Comparison of ENCODE assay signal across 1 cellular context in genomic region chr22:31055322-31056159, GRCh38.
TF ChIP-seq lines count a peak whose summit lies in the region.

No MANE protein-coding gene starts in this region.

TF ChIP-seq in HepG2, 621 proteins besides CTCF, POLR2A, EP300 and RAD21 (continued from another document and continues in another):
- TF ChIP-seq ZNF747 (CRISPR knock-in tag; IDR thresholded peaks at IDR 0.05; ENCODE audit: borderline replicate concordance): peak; percentile 92; the same call in 1 of the 2 replicates
- TF ChIP-seq U2AF1 (optimal IDR thresholded peaks at IDR 0.05; ENCODE audit: low read depth, low read length): no peak
- peak; percentile 100 for TF ChIP-seq FOXO1 (CRISPR knock-in tag; IDR thresholded peaks at IDR 0.05)
- TF ChIP-seq ZNF878 (CRISPR knock-in tag; IDR thresholded peaks at IDR 0.05): peak; percentile 63; the same call in 1 of the 2 replicates
- no peak for TF ChIP-seq ZNF570 (CRISPR knock-in tag; IDR thresholded peaks at IDR 0.05; ENCODE audit: borderline replicate concordance)
- peak; percentile 68; the same call in 1 of the 2 replicates for TF ChIP-seq RERE (CRISPR knock-in tag; IDR thresholded peaks at IDR 0.05; ENCODE audit: low read depth)
- no peak for TF ChIP-seq RFX1 (IDR thresholded peaks at IDR 0.05)
- no peak for TF ChIP-seq ZNF557 (CRISPR knock-in tag; IDR thresholded peaks at IDR 0.05)
- no peak for TF ChIP-seq AGO1 (IDR thresholded peaks at IDR 0.05; ENCODE audit: low read depth, low read length, poor library complexity, severe bottlenecking)
- peak; percentile 74; the same call in 1 of the 2 replicates for TF ChIP-seq NCOR1 (IDR thresholded peaks at IDR 0.05; ENCODE audit: borderline replicate concordance, low read length)
- TF ChIP-seq ZNF354B (CRISPR knock-in tag; IDR thresholded peaks at IDR 0.05): no peak
- peak; percentile 89 for TF ChIP-seq POGK (CRISPR knock-in tag; conservative IDR thresholded peaks at IDR 0.05)
- no peak for TF ChIP-seq ZNF773 (CRISPR knock-in tag; IDR thresholded peaks at IDR 0.05; ENCODE audit: borderline replicate concordance)
- TF ChIP-seq SMARCE1 (IDR thresholded peaks at IDR 0.05; ENCODE audit: borderline replicate concordance): no peak
- peak; percentile 89 for TF ChIP-seq PTBP1 (IDR thresholded peaks at IDR 0.05; ENCODE audit: low read depth, low read length, poor library complexity, severe bottlenecking)
- peak; percentile 86 for TF ChIP-seq SPEN (CRISPR knock-in tag; IDR thresholded peaks at IDR 0.05; ENCODE audit: low read depth)
- TF ChIP-seq, protein P1, sequence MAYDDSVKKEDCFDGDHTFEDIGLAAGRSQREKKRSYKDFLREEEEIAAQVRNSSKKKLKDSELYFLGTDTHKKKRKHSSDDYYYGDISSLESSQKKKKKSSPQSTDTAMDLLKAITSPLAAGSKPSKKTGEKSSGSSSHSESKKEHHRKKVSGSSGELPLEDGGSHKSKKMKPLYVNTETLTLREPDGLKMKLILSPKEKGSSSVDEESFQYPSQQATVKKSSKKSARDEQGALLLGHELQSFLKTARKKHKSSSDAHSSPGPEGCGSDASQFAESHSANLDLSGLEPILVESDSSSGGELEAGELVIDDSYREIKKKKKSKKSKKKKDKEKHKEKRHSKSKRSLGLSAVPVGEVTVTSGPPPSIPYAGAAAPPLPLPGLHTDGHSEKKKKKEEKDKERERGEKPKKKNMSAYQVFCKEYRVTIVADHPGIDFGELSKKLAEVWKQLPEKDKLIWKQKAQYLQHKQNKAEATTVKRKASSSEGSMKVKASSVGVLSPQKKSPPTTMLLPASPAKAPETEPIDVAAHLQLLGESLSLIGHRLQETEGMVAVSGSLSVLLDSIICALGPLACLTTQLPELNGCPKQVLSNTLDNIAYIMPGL (CRISPR knock-in tag; IDR thresholded peaks at IDR 0.05; ENCODE audit: borderline replicate concordance in 1 of 2, low read depth in 1 of 2): peak in 1 of 2 experiments; percentile 77; a peak in 1 of 4 replicates
- peak; percentile 84 for TF ChIP-seq MYPOP (CRISPR knock-in tag; IDR thresholded peaks at IDR 0.05)
- no peak for TF ChIP-seq ZNF235 (CRISPR knock-in tag; IDR thresholded peaks at IDR 0.05; ENCODE audit: borderline replicate concordance)
- TF ChIP-seq CENPT (CRISPR knock-in tag; IDR thresholded peaks at IDR 0.05; ENCODE audit: low read depth): no peak
- peak; percentile 71 for TF ChIP-seq ZNF205 (CRISPR knock-in tag; IDR thresholded peaks at IDR 0.05)
- peak; percentile 84; the same call in 1 of the 2 replicates for TF ChIP-seq TGIF2 (CRISPR knock-in tag; IDR thresholded peaks at IDR 0.05)
- no peak for TF ChIP-seq PAWR (CRISPR knock-in tag; IDR thresholded peaks at IDR 0.05; ENCODE audit: borderline replicate concordance)
- peak; percentile 78; the same call in 1 of the 2 replicates for TF ChIP-seq RFXAP (CRISPR knock-in tag; IDR thresholded peaks at IDR 0.05; ENCODE audit: borderline replicate concordance)
- no peak for TF ChIP-seq POLR2AphosphoS2 (IDR thresholded peaks at IDR 0.05; ENCODE audit: low read depth, low read length)
- TF ChIP-seq, protein P2, sequence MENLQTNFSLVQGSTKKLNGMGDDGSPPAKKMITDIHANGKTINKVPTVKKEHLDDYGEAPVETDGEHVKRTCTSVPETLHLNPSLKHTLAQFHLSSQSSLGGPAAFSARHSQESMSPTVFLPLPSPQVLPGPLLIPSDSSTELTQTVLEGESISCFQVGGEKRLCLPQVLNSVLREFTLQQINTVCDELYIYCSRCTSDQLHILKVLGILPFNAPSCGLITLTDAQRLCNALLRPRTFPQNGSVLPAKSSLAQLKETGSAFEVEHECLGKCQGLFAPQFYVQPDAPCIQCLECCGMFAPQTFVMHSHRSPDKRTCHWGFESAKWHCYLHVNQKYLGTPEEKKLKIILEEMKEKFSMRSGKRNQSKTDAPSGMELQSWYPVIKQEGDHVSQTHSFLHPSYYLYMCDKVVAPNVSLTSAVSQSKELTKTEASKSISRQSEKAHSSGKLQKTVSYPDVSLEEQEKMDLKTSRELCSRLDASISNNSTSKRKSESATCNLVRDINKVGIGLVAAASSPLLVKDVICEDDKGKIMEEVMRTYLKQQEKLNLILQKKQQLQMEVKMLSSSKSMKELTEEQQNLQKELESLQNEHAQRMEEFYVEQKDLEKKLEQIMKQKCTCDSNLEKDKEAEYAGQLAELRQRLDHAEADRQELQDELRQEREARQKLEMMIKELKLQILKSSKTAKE (CRISPR knock-in tag; IDR thresholded peaks at IDR 0.05; ENCODE audit: borderline replicate concordance): peak; percentile 95
- TF ChIP-seq PHF8 (CRISPR knock-in tag; IDR thresholded peaks at IDR 0.05): peak; percentile 63
- TF ChIP-seq ZFY (CRISPR knock-in tag; IDR thresholded peaks at IDR 0.05): peak; percentile 88
- no peak; the same call in 1 of the 2 replicates for TF ChIP-seq ZNF501 (CRISPR knock-in tag; IDR thresholded peaks at IDR 0.05)
- TF ChIP-seq MATR3 (CRISPR knock-in tag; IDR thresholded peaks at IDR 0.05): no peak
- TF ChIP-seq POGZ (CRISPR knock-in tag; IDR thresholded peaks at IDR 0.05): peak; percentile 85
- no peak for TF ChIP-seq FOXM1 (CRISPR knock-in tag; IDR thresholded peaks at IDR 0.05)
- peak; percentile 87 for TF ChIP-seq MIXL1 (CRISPR knock-in tag; IDR thresholded peaks at IDR 0.05)
- peak; percentile 45; the same call in 1 of the 2 replicates for TF ChIP-seq GMEB1 (CRISPR knock-in tag; IDR thresholded peaks at IDR 0.05; ENCODE audit: borderline replicate concordance)
- peak; percentile 61 for TF ChIP-seq YY1 (IDR thresholded peaks at IDR 0.05; ENCODE audit: insufficient read depth, insufficient replicate concordance, low read depth, low read length)
- TF ChIP-seq RXRB (CRISPR knock-in tag; IDR thresholded peaks at IDR 0.05; ENCODE audit: borderline replicate concordance): peak; percentile 89
- TF ChIP-seq ATF3 (CRISPR knock-in tag; IDR thresholded peaks at IDR 0.05): peak; percentile 100
- no peak for TF ChIP-seq ZKSCAN5 (CRISPR knock-in tag; IDR thresholded peaks at IDR 0.05)
- TF ChIP-seq HNF1A (IDR thresholded peaks at IDR 0.05; ENCODE audit: low read depth): peak; percentile 59
- TF ChIP-seq HNF1A (CRISPR knock-in tag; IDR thresholded peaks at IDR 0.05; ENCODE audit: borderline replicate concordance): peak; percentile 79; the same call in 1 of the 2 replicates
- TF ChIP-seq, protein P3, sequence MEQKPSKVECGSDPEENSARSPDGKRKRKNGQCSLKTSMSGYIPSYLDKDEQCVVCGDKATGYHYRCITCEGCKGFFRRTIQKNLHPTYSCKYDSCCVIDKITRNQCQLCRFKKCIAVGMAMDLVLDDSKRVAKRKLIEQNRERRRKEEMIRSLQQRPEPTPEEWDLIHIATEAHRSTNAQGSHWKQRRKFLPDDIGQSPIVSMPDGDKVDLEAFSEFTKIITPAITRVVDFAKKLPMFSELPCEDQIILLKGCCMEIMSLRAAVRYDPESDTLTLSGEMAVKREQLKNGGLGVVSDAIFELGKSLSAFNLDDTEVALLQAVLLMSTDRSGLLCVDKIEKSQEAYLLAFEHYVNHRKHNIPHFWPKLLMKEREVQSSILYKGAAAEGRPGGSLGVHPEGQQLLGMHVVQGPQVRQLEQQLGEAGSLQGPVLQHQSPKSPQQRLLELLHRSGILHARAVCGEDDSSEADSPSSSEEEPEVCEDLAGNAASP (CRISPR knock-in tag; IDR thresholded peaks at IDR 0.05; ENCODE audit: borderline replicate concordance): peak; percentile 73; the same call in 1 of the 2 replicates
- 0 out of 2 replicates have a peak, but pooled peaks have one; percentile 27 for TF ChIP-seq ZNF567 (CRISPR knock-in tag; IDR thresholded peaks at IDR 0.05; ENCODE audit: borderline replicate concordance)
